Comparison of ENCODE assay signal across 2 cellular contexts in genomic region chr9:2824054-2824453, GRCh38.
TF ChIP-seq lines count a peak whose summit lies in the region.

No MANE protein-coding gene starts in this region.

TF ChIP-seq in GM23338, 12 proteins besides CTCF, POLR2A, EP300 and RAD21:
- TF ChIP-seq, protein P1, sequence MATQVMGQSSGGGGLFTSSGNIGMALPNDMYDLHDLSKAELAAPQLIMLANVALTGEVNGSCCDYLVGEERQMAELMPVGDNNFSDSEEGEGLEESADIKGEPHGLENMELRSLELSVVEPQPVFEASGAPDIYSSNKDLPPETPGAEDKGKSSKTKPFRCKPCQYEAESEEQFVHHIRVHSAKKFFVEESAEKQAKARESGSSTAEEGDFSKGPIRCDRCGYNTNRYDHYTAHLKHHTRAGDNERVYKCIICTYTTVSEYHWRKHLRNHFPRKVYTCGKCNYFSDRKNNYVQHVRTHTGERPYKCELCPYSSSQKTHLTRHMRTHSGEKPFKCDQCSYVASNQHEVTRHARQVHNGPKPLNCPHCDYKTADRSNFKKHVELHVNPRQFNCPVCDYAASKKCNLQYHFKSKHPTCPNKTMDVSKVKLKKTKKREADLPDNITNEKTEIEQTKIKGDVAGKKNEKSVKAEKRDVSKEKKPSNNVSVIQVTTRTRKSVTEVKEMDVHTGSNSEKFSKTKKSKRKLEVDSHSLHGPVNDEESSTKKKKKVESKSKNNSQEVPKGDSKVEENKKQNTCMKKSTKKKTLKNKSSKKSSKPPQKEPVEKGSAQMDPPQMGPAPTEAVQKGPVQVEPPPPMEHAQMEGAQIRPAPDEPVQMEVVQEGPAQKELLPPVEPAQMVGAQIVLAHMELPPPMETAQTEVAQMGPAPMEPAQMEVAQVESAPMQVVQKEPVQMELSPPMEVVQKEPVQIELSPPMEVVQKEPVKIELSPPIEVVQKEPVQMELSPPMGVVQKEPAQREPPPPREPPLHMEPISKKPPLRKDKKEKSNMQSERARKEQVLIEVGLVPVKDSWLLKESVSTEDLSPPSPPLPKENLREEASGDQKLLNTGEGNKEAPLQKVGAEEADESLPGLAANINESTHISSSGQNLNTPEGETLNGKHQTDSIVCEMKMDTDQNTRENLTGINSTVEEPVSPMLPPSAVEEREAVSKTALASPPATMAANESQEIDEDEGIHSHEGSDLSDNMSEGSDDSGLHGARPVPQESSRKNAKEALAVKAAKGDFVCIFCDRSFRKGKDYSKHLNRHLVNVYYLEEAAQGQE (IDR thresholded peaks at IDR 0.05; ENCODE audit: unreplicated experiment) = no peak
- no peak for TF ChIP-seq JUNB (IDR thresholded peaks at IDR 0.05; ENCODE audit: unreplicated experiment)
- no peak for TF ChIP-seq STAT1 (IDR thresholded peaks at IDR 0.05; ENCODE audit: unreplicated experiment)

TF ChIP-seq in GM12891, 5 proteins besides CTCF, POLR2A, EP300 and RAD21:
- TF ChIP-seq TAF1 (IDR thresholded peaks at IDR 0.05; ENCODE audit: low read depth, low read length) (no peak), PAX5 (IDR thresholded peaks at IDR 0.05; ENCODE audit: insufficient read depth, low read length, severe bottlenecking) (no peak)
TF ChIP-seq in GM12891: peak in this region for 0.
